Comparison of ENCODE assay signal across 26 cellular contexts in the genomic region with DNA sequence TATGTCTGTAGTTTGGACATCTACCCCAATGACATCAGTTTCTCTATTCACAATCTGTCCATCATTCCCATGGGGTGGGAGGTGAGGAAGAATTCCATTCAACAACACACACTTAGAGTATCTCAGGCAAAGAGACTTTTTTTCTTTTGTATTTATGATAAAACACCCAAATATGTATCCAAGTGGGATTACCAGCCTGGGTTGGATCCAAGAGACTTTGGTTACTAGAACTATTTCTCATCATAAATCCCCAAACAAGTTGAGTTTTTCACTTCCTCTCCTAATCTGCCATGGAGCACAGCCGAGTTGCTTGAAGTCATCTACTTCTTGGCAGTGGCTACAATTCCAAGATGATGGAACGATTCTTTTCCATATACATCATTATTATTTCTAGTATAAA.
A peak's percentile ranks its signal among the peaks of the same experiment; 100 is the strongest.
DNase-seq lines count a peak whose midpoint lies in the region; ATAC-seq, FAIRE-seq and TF ChIP-seq lines count a peak whose summit lies in the region.
"Had no signal": no experiment of that assay in that cellular context is flagged by ENCODE, and none has a peak within 500 bp of the region (broad histone marks: within the 10 kb centered on the region; RNA-seq: fewer than 3 reads in every experiment).

No MANE protein-coding gene starts in this region.

- in situ Hi-C loops in GM12878 (cut with MboI): no loop called here

- ATAC-seq in GM12878 (no peak), HG03135 (IDR thresholded peaks at IDR 0.05; ENCODE audit: unreplicated experiment) (no peak)
- ATAC-seq: activated T-cell treated with anti-CD3 and anti-CD28 coated beads, Interleukin-2, amount 50 U/mL, for 4 hours; gastrocnemius medialis; GM23338; left lung; sciatic nerve; T-cell had no signal

- WGBS in GM12878 (ENCODE audit: insufficient coverage, insufficient replicate concordance, low lambda C conversion rate, missing lambda C conversion rate): 0% methylated on average over 2 of the region's 2 CpGs
- WGBS in mesenchymal stem cell: 67% methylated on average over 1 of the region's 2 CpGs
- 54 to 73% (median 59%) methylated on average over 2 of the region's 2 CpGs for WGBS in adrenal gland, 4 donors

- no peak overlapping the region for H3K4ac ChIP-seq in mesenchymal stem cell (ENCODE audit: low read depth in 1 of 2, low read length in 2 of 2)

- peaks cover 8% of the 10 kb centered on the region for H3K79me1 ChIP-seq in mesenchymal stem cell (replicated peaks; ENCODE audit: low read length, poor library complexity, severe bottlenecking)

- H3K23ac ChIP-seq in mesenchymal stem cell (ENCODE audit: low read length in 2 of 2): no peak overlapping the region

- POLR2A ChIA-PET in GM12878 (lab: Charles Lee): no interaction called here

- H3K4me3 ChIP-seq in AG09309 (ENCODE audit: control insufficient read depth, low read depth, low read length): no peak overlapping the region
- no peak overlapping the region for H3K4me3 ChIP-seq in GM12878
- H3K4me3 ChIP-seq in mesenchymal stem cell (ENCODE audit: insufficient read depth in 1 of 2, low read depth in 1 of 2, low read length in 2 of 2): peak overlapping the region in 1 of 2 experiments; percentile 14
- no peak overlapping the region for H3K4me3 ChIP-seq in adrenal gland
- H3K4me3 ChIP-seq: gastrocnemius medialis, GM23338, left lung, ovary, uterus had no signal

- intact Hi-C loops in GM12878 (cut with micrococcal nuclease; ENCODE audit: unreplicated experiment) (no loop called here), adrenal gland (cut with DNase I) (loop anchor here in 1 of 2 donors (10.0 kb wide), 1 partner anchor 380 kb away; no protein-coding TSS in a partner anchor)

- RAD21 ChIA-PET in GM12878 (lab: Charles Lee; ENCODE audit: unreplicated experiment): no interaction called here

- no peak overlapping the region for H3K9ac ChIP-seq in GM12878 (ENCODE audit: control insufficient read depth, insufficient read depth, low read length)
- H3K9ac ChIP-seq in mesenchymal stem cell (ENCODE audit: low read length): peak overlapping the region; percentile 74

- no peaks in the 10 kb centered on the region for H3K36me3 ChIP-seq in GM12878 (ENCODE audit: control insufficient read depth in 2 of 2, insufficient read depth in 2 of 2, low read length in 1 of 2)
- peaks cover 0 to 19% of the 10 kb centered on the region in 2 experiments for H3K36me3 ChIP-seq in mesenchymal stem cell (ENCODE audit: control insufficient read depth in 1 of 2, insufficient read depth in 2 of 2, low read depth in 1 of 2, low read length in 2 of 2)
- no peaks in the 10 kb centered on the region for H3K36me3 ChIP-seq in adrenal gland (replicated peaks in 1 of 2)
- H3K36me3 ChIP-seq: gastrocnemius medialis, left lung, ovary, uterus had no signal

- H2AFZ ChIP-seq in GM12878 (ENCODE audit: control insufficient read depth, low read depth, low read length) (no peak overlapping the region), mesenchymal stem cell (ENCODE audit: low read depth, low read length) (no peak overlapping the region)
- H2AFZ ChIP-seq: GM23338 had no signal

- no peak for TF ChIP-seq RAD21 in GM12878 (IDR thresholded peaks at IDR 0.05; ENCODE audit: insufficient read depth, low read depth, low read length)

- H3K4me2 ChIP-seq in GM12878 (ENCODE audit: control insufficient read depth, insufficient read depth): no peak overlapping the region
- H3K4me2 ChIP-seq in mesenchymal stem cell (ENCODE audit: low read length, poor library complexity, severe bottlenecking): no peak overlapping the region
- H3K4me2 ChIP-seq: GM23338 had no signal

- H3K27me3 Mint-ChIP-seq in osteocyte (ENCODE audit: unreplicated experiment): no peaks in the 10 kb centered on the region

- no peak overlapping the region for H2BK15ac ChIP-seq in mesenchymal stem cell (ENCODE audit: low read depth, poor library complexity, severe bottlenecking)

- H4K8ac ChIP-seq in mesenchymal stem cell (ENCODE audit: low read length): no peak overlapping the region

- no peaks in the 10 kb centered on the region for H3K36me3 Mint-ChIP-seq in osteocyte (ENCODE audit: unreplicated experiment)
- H3K36me3 Mint-ChIP-seq: activated CD4-positive, alpha-beta memory T cell treated with anti-CD3 and anti-CD28 coated beads for 36 hours; activated naive CD8-positive, alpha-beta T cell; T-cell had no signal

- H2BK12ac ChIP-seq in mesenchymal stem cell (ENCODE audit: low read length in 2 of 2): no peak overlapping the region

- H4K20me1 ChIP-seq in GM12878 (ENCODE audit: control insufficient read depth, insufficient read depth): no peaks in the 10 kb centered on the region

- TF ChIP-seq POLR2A in GM12878 (IDR thresholded peaks at IDR 0.05; ENCODE audit: low read depth, low read length) (no peak), adrenal gland (IDR thresholded peaks at IDR 0.05) (no peak)

- no peak for FAIRE-seq in GM12878 (lab: Jason Lieb, UNC)
- FAIRE-seq: G401.6 had no signal

- no peaks in the 10 kb centered on the region for H3K79me2 ChIP-seq in GM12878 (ENCODE audit: control insufficient read depth, insufficient read depth, low read length)

- H3K4me1 ChIP-seq in GM12878 (ENCODE audit: control insufficient read depth, insufficient read depth, low read length) (peaks cover 3% of the 10 kb centered on the region; the same call in 1 of the 2 replicates), mesenchymal stem cell (ENCODE audit: control insufficient read depth, insufficient read depth, low read depth, low read length) (peaks cover 2% of the 10 kb centered on the region), adrenal gland (replicated peaks in 1 of 2) (no peaks in the 10 kb centered on the region)
- H3K4me1 ChIP-seq: gastrocnemius medialis, left lung, uterus had no signal

- H3K27ac ChIP-seq in GM12878 (ENCODE audit: control insufficient read depth, insufficient read depth) (no peak overlapping the region), mesenchymal stem cell (ENCODE audit: low read length, poor library complexity, severe bottlenecking) (no peak overlapping the region), adrenal gland (no peak overlapping the region)
- H3K27ac ChIP-seq: gastrocnemius medialis, left lung, ovary, uterus, VCaP had no signal

- H3K27ac Mint-ChIP-seq in osteocyte (ENCODE audit: unreplicated experiment): no peak overlapping the region
- H3K27ac Mint-ChIP-seq: activated CD4-positive, alpha-beta memory T cell treated with anti-CD3 and anti-CD28 coated beads for 36 hours; activated naive CD8-positive, alpha-beta T cell; GM23338; T-cell had no signal

- H3K9me3 ChIP-seq in GM12878 (replicated peaks; ENCODE audit: control insufficient read depth, insufficient read depth, low read length) (no peaks in the 10 kb centered on the region), mesenchymal stem cell (ENCODE audit: control insufficient read depth, low read length) (no peaks in the 10 kb centered on the region), adrenal gland (replicated peaks in 1 of 3) (no peaks in the 10 kb centered on the region)
- H3K9me3 ChIP-seq: gastrocnemius medialis, left lung, ovary, uterus had no signal

- TF ChIP-seq CTCF in AG09309 (IDR thresholded peaks at IDR 0.05; ENCODE audit: control insufficient read depth, insufficient read depth, low read depth, low read length, missing control alignments) (no peak), GM12878 (IDR thresholded peaks at IDR 0.05 in 2 of 3, conservative IDR thresholded peaks at IDR 0.05 in 1 of 3; ENCODE audit: control insufficient read depth in 2 of 3, extremely low read depth in 1 of 3, insufficient read depth in 1 of 3, low read depth in 3 of 3, low read length in 3 of 3) (no peak), osteocyte (IDR thresholded peaks at IDR 0.05) (no peak), adrenal gland (IDR thresholded peaks at IDR 0.05) (no peak)

- H3K4me1 Mint-ChIP-seq in osteocyte (ENCODE audit: unreplicated experiment): peaks cover 42% of the 10 kb centered on the region
- H3K4me1 Mint-ChIP-seq: central memory CD8-positive, alpha-beta T cell; T-cell had no signal

- peak; percentile 88 for DNase-seq in AG09309 (ENCODE audit: low read depth)
- DNase-seq in LHCN-M2 (ENCODE audit: low read depth): peak; percentile 89
- DNase-seq in GM12878 (ENCODE audit: low read depth, low spot score): no peak
- DNase-seq in mesenchymal stem cell: peak; percentile 25
- no peak for DNase-seq in osteocyte (ENCODE audit: extremely low spot score, unreplicated experiment)
- no peak for DNase-seq in adrenal gland
- DNase-seq in DMS79 treated with DMSO at 0.1 percent for 48 hours (lab: John Stamatoyannopoulos, UW): no peak
- DNase-seq: ACHN; activated CD4-positive, alpha-beta memory T cell treated with anti-CD3 and anti-CD28 coated beads for 36 hours; activated T-cell treated with anti-CD3 and anti-CD28 coated beads, Interleukin-2, amount 50 U/mL, for 4 hours; COR-L47; effector CD8-positive, alpha-beta T cell; gastrocnemius medialis; KBM-7; left lung; NCI-H1105; ovary; T-cell; uterus had no signal

- no peak overlapping the region for H3K4me3 Mint-ChIP-seq in osteocyte (ENCODE audit: unreplicated experiment)
- H3K4me3 Mint-ChIP-seq: activated CD4-positive, alpha-beta memory T cell treated with anti-CD3 and anti-CD28 coated beads for 36 hours; activated naive CD8-positive, alpha-beta T cell; activated T-cell treated with anti-CD3 and anti-CD28 coated beads, Interleukin-2, amount 50 U/mL, for 4 hours; central memory CD8-positive, alpha-beta T cell; GM23338; T-cell had no signal

- CTCF ChIA-PET in GM12878 (lab: Yijun Ruan, JAX): interaction anchor here (0.7 kb wide), 1 partner anchor 12 kb away, joined by 3 read pairs; no protein-coding TSS in a partner anchor

- no TSS peak for BruUV-seq in GM12878 (replicated peaks; lab: Mats Ljungman, UMichigan)

- SMC1A ChIA-PET in GM12878 (lab: Charles Lee; ENCODE audit: uncharacterized antibody, unreplicated experiment): no interaction called here

- H3K9me3 Mint-ChIP-seq in osteocyte (ENCODE audit: unreplicated experiment): no peaks in the 10 kb centered on the region
- H3K9me3 Mint-ChIP-seq: activated CD4-positive, alpha-beta memory T cell treated with anti-CD3 and anti-CD28 coated beads for 36 hours; activated T-cell treated with anti-CD3 and anti-CD28 coated beads, Interleukin-2, amount 50 U/mL, for 4 hours; central memory CD8-positive, alpha-beta T cell; GM23338 had no signal

- no peak for TF ChIP-seq EP300 in GM12878 (IDR thresholded peaks at IDR 0.05; ENCODE audit: borderline replicate concordance in 1 of 2, control insufficient read depth in 1 of 2, low read depth in 2 of 2, low read length in 2 of 2)

- H3K14ac ChIP-seq in mesenchymal stem cell (ENCODE audit: low read length in 2 of 2): no peak overlapping the region

- H3K18ac ChIP-seq in mesenchymal stem cell (ENCODE audit: low read depth in 1 of 2, low read length in 2 of 2): no peak overlapping the region

- H2BK5ac ChIP-seq in mesenchymal stem cell (ENCODE audit: low read depth, low read length, poor library complexity, severe bottlenecking): no peak overlapping the region

- H2AK5ac ChIP-seq in mesenchymal stem cell (ENCODE audit: low read length, severe bottlenecking): no peak overlapping the region

- no peaks in the 10 kb centered on the region; a peak in 1 of 4 replicates for H3K27me3 ChIP-seq in GM12878 (replicated peaks in 1 of 2; ENCODE audit: control insufficient read depth in 2 of 2, insufficient read depth in 2 of 2, low read length in 1 of 2)
- no peaks in the 10 kb centered on the region for H3K27me3 ChIP-seq in mesenchymal stem cell (ENCODE audit: control insufficient read depth in 1 of 2, insufficient read depth in 1 of 2, low read length in 2 of 2)
- peaks cover 12% of the 10 kb centered on the region for H3K27me3 ChIP-seq in adrenal gland
- H3K27me3 ChIP-seq: ovary, uterus had no signal

- H2BK120ac ChIP-seq in mesenchymal stem cell (ENCODE audit: low read depth, low read length): no peak overlapping the region

- H4K91ac ChIP-seq in mesenchymal stem cell (ENCODE audit: low read length): no peak overlapping the region

Comparison
In these comparisons a context has a peak if more than half of its experiments do, and no peak if none do; other contexts are left out.
1. DNase-seq: peak in AG09309 (single experiment), LHCN-M2 (single experiment) and mesenchymal stem cell (single experiment); none in GM12878 (single experiment), osteocyte (single experiment), adrenal gland (0 of 7) and DMS79 treated with DMSO at 0.1 percent for 48 hours (single experiment).